Comparison of ENCODE assay signal across 8 cellular contexts in genomic region chr15:90571063-90571541, GRCh38. TPM values are rescaled to one million over a fixed set of nuclear protein-coding genes. Genes with fewer than 3 reads are reported as not detected.
A peak's percentile ranks its signal among the peaks of the same experiment; 100 is the strongest.
DNase-seq lines count a peak whose midpoint lies in the region; ATAC-seq lines count a peak whose summit lies in the region.

No MANE protein-coding gene starts in this region.

- H3K27ac Mint-ChIP-seq in CD8-positive, alpha-beta memory T cell: peak overlapping the region in 5 of 8 donors; percentile 5 to 47 (median 30)
- H3K27ac Mint-ChIP-seq in activated naive CD8-positive, alpha-beta T cell: peak overlapping the region; percentile 79
- no peak overlapping the region for H3K27ac Mint-ChIP-seq in memory B cell

- DNase-seq in CD8-positive, alpha-beta memory T cell: no peak
- DNase-seq in memory B cell (ENCODE audit: low spot score in 2 of 2) (no peak), glomerular visceral epithelial cell (ENCODE audit: extremely low spot score) (no peak)

- H3K27me3 ChIP-seq in CD8-positive, alpha-beta memory T cell (ENCODE audit: insufficient read depth, low read length, poor library complexity, severe bottlenecking): no peaks in the 10 kb centered on the region

- H3K9me3 Mint-ChIP-seq in CD8-positive, alpha-beta memory T cell: no peaks in the 10 kb centered on the region
- no peaks in the 10 kb centered on the region for H3K9me3 Mint-ChIP-seq in activated naive CD8-positive, alpha-beta T cell (ENCODE audit: low read depth)
- no peaks in the 10 kb centered on the region for H3K9me3 Mint-ChIP-seq in memory B cell

- POLR2A ChIA-PET in CD8-positive, alpha-beta memory T cell (lab: Charles Lee): no interaction called here

- H3K4me1 ChIP-seq in CD8-positive, alpha-beta memory T cell (ENCODE audit: insufficient read depth, low read length): peaks cover 83% of the 10 kb centered on the region

- H3K4me3 ChIP-seq in CD8-positive, alpha-beta memory T cell (ENCODE audit: low read length): no peak overlapping the region

- peaks cover 69 to 94% (median 83%) of the 10 kb centered on the region in 3 donors for H3K4me1 Mint-ChIP-seq in CD8-positive, alpha-beta memory T cell
- peaks cover 86% of the 10 kb centered on the region for H3K4me1 Mint-ChIP-seq in activated naive CD8-positive, alpha-beta T cell (ENCODE audit: low read depth)
- H3K4me1 Mint-ChIP-seq in memory B cell: peaks cover 28% of the 10 kb centered on the region

- no peaks in the 10 kb centered on the region for H3K27me3 Mint-ChIP-seq in CD8-positive, alpha-beta memory T cell
- no peaks in the 10 kb centered on the region for H3K27me3 Mint-ChIP-seq in activated naive CD8-positive, alpha-beta T cell
- no peaks in the 10 kb centered on the region for H3K27me3 Mint-ChIP-seq in memory B cell

- peak; percentile 56 for ATAC-seq in HG02678 (IDR thresholded peaks at IDR 0.05; ENCODE audit: unreplicated experiment)
- ATAC-seq in memory B cell (ENCODE audit: low read depth): peak; percentile 89
- ATAC-seq in GM19395 (IDR thresholded peaks at IDR 0.05; ENCODE audit: unreplicated experiment): no peak
- no peak for ATAC-seq in GM18517 (IDR thresholded peaks at IDR 0.05; ENCODE audit: unreplicated experiment)
- ATAC-seq in HG02973 (IDR thresholded peaks at IDR 0.05; ENCODE audit: unreplicated experiment): no peak

- H3K4me3 Mint-ChIP-seq in CD8-positive, alpha-beta memory T cell: peak overlapping the region in 2 of 7 donors; percentile 26 to 55
- peak overlapping the region; percentile 3 for H3K4me3 Mint-ChIP-seq in activated naive CD8-positive, alpha-beta T cell
- peak overlapping the region; percentile 62 for H3K4me3 Mint-ChIP-seq in memory B cell

- peaks cover 0 to 6% (median 0%) of the 10 kb centered on the region in 3 donors for H3K36me3 Mint-ChIP-seq in CD8-positive, alpha-beta memory T cell
- H3K36me3 Mint-ChIP-seq in activated naive CD8-positive, alpha-beta T cell: peaks cover 2% of the 10 kb centered on the region
- H3K36me3 Mint-ChIP-seq in memory B cell: peaks cover 10% of the 10 kb centered on the region

- CTCF ChIA-PET in CD8-positive, alpha-beta memory T cell (lab: Charles Lee): no interaction called here

- peak overlapping the region; percentile 26 for H3K27ac ChIP-seq in CD8-positive, alpha-beta memory T cell (ENCODE audit: low read depth, low read length)

- H3K36me3 ChIP-seq in CD8-positive, alpha-beta memory T cell (ENCODE audit: insufficient read depth, low read length): no peaks in the 10 kb centered on the region

- no peaks in the 10 kb centered on the region for H3K9me3 ChIP-seq in CD8-positive, alpha-beta memory T cell (ENCODE audit: low read length)

RNA-seq across cellular contexts. Expression of gene CRTC3, which starts 41.4 kb away (rescaled TPM):
- total RNA-seq in CD8-positive, alpha-beta memory T cell: 10 to 100 TPM; 25.5 to 26.7 TPM
- polyA plus RNA-seq in CD8-positive, alpha-beta memory T cell: 34.2 TPM

Comparison
In these comparisons a context has a peak if more than half of its experiments do, and no peak if none do; other contexts are left out.
1. ATAC-seq: peak in HG02678 (single experiment) and memory B cell (single experiment); none in GM19395 (single experiment), GM18517 (single experiment) and HG02973 (single experiment).